In the genomic region with DNA sequence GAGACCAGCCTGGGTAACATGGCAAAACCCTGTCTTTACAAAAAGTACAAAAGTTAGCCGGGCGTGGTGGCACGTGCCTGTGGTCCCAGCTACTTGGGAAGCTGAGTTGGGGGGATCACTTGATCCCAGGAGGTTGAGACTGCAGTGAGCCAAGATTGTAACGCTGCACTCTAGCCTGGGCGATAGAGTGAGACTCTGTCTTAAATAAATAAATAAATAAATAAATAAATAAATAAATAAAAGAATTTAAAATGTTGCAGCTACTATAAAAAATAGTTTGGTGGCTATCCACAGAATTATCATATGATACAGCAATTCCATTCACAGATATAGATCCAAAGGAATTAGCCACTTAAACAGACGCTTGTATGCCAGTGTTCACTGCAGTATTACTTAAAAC, we compare ENCODE assay signal across 8 cellular contexts.
"Had no signal": no experiment of that assay in that cellular context is flagged by ENCODE, and none has a peak within 500 bp of the region (broad histone marks: within the 10 kb centered on the region; RNA-seq: fewer than 3 reads in every experiment).

No MANE protein-coding gene starts in this region.

- DNase-seq: IMR-90, Karpas-422, KBM-7, KG1 had no signal

- H3K9ac ChIP-seq: KMS-11 had no signal

- FAIRE-seq: HepG2, HTR-8/SVneo had no signal

- H3K27ac ChIP-seq: HL-60, KMS-11 had no signal

- ATAC-seq: HepG2 had no signal

- H3K4me2 ChIP-seq: KMS-11 had no signal
